9 cellular contexts compared by ENCODE assay signal in genomic region chr17:61065263-61065773, GRCh38.
DNase-seq lines count a peak whose midpoint lies in the region; ATAC-seq and TF ChIP-seq lines count a peak whose summit lies in the region.
"Had no signal": no experiment of that assay in that cellular context is flagged by ENCODE, and none has a peak within 500 bp of the region (broad histone marks: within the 10 kb centered on the region; RNA-seq: fewer than 3 reads in every experiment).

No MANE protein-coding gene starts in this region.

- no peak overlapping the region for H2BK15ac ChIP-seq in H9 (ENCODE audit: low read depth, low read length)

- H3K9me3 Mint-ChIP-seq in progenitor cell of endocrine pancreas (ENCODE audit: low read depth), result peaks cover 4% of the 10 kb centered on the region
- no peaks in the 10 kb centered on the region for H3K9me3 Mint-ChIP-seq in H9

- H3K56ac ChIP-seq in H9 (ENCODE audit: insufficient read length, low read depth, low read length), result no peak overlapping the region

- H3K79me1 ChIP-seq in H9 (ENCODE audit: insufficient read depth, low read depth, low read length, poor library complexity, severe bottlenecking), result no peaks in the 10 kb centered on the region

- H3K9ac ChIP-seq in H9 (ENCODE audit: extremely low read depth, insufficient read length, low read length), result no peak overlapping the region

- H3K27me3 Mint-ChIP-seq in progenitor cell of endocrine pancreas, result no peaks in the 10 kb centered on the region
- no peaks in the 10 kb centered on the region for H3K27me3 Mint-ChIP-seq in H9 (ENCODE audit: low read depth)

- no peak overlapping the region for H2BK20ac ChIP-seq in H9 (ENCODE audit: low read depth, low read length, poor library complexity, severe bottlenecking)

- H3K27me3 ChIP-seq in H9 (ENCODE audit: insufficient read depth, low read length), result no peaks in the 10 kb centered on the region

- no peak overlapping the region for H4K5ac ChIP-seq in H9 (ENCODE audit: insufficient read length, low read depth, low read length)

- H3K18ac ChIP-seq in H9 (ENCODE audit: insufficient read length, low read depth, low read length), result no peak overlapping the region

- no peak overlapping the region for H2BK5ac ChIP-seq in H9 (ENCODE audit: insufficient read length, low read length)

- no peak overlapping the region for H3K27ac ChIP-seq in H9 (ENCODE audit: insufficient read length, low read depth, low read length)

- no peak overlapping the region for H2BK12ac ChIP-seq in H9 (ENCODE audit: insufficient read length, low read depth, low read length)

- H3K14ac ChIP-seq in H9 (ENCODE audit: insufficient read depth, low read length), result no peak overlapping the region

- TF ChIP-seq CTCF in GM10248 (IDR thresholded peaks at IDR 0.05; ENCODE audit: control extremely low read depth, extremely low read depth, low read depth, missing control alignments), result no peak
- TF ChIP-seq CTCF in fibroblast of pulmonary artery (IDR thresholded peaks at IDR 0.05; ENCODE audit: low read length, missing control alignments), result no peak
- TF ChIP-seq CTCF in progenitor cell of endocrine pancreas (IDR thresholded peaks at IDR 0.05; ENCODE audit: unreplicated experiment), result no peak
- no peak for TF ChIP-seq CTCF in H9 (conservative IDR thresholded peaks at IDR 0.05)

- no CpG with 5 or more reads among the region's 2 CpGs for WGBS in H9 (ENCODE audit: extremely low coverage, insufficient read length, low lambda C conversion rate)

- no peak overlapping the region for H2AK5ac ChIP-seq in H9 (ENCODE audit: insufficient read length, low read length)

- H2BK120ac ChIP-seq in H9 (ENCODE audit: low read depth, low read length, poor library complexity, severe bottlenecking), result no peak overlapping the region

- H4K8ac ChIP-seq in H9 (replicated peaks; ENCODE audit: insufficient read length, low read depth, low read length), result no peak overlapping the region

- H3K9me3 ChIP-seq in H9 (ENCODE audit: control insufficient read depth, low read depth, low read length), result no peaks in the 10 kb centered on the region

- no peak overlapping the region for H3K4ac ChIP-seq in H9 (ENCODE audit: low read depth, low read length)

- no peak for ATAC-seq in GM19328 (IDR thresholded peaks at IDR 0.05; ENCODE audit: unreplicated experiment)
- ATAC-seq: stimulated activated naive CD8-positive, alpha-beta T cell treated with anti-CD3 and anti-CD28 coated beads, Interleukin-15, Interleukin-2, amounts not matched to agents 100 U/mL and 50 U/mL, for 24 hours had no signal

- no peak overlapping the region for H4K91ac ChIP-seq in H9 (ENCODE audit: insufficient read length, low read depth, low read length)

- H3K4me1 Mint-ChIP-seq in progenitor cell of endocrine pancreas (ENCODE audit: low read depth) (peaks cover 19% of the 10 kb centered on the region), H9 (peaks cover 8 to 10% of the 10 kb centered on the region in 2 experiments)

- POLR2A ChIA-PET in GM10248 (lab: Yijun Ruan, JAX), result interaction anchor here (0.5 kb wide), 1 partner anchor 1137 kb away, joined by 6 read pairs; no protein-coding TSS in a partner anchor

- H4K20me1 ChIP-seq in H9 (ENCODE audit: control insufficient read depth, insufficient read depth, insufficient read length), result no peaks in the 10 kb centered on the region

- H3K23ac ChIP-seq in H9 (ENCODE audit: insufficient read length, low read depth, low read length), result no peak overlapping the region

- no peak overlapping the region for H2AFZ ChIP-seq in H9 (ENCODE audit: low read length)

- no peak overlapping the region for H3T11ph ChIP-seq in H9 (ENCODE audit: low read length)

- no peaks in the 10 kb centered on the region for H3K4me1 ChIP-seq in H9 (ENCODE audit: insufficient read depth, low read length)

- no peaks in the 10 kb centered on the region for H3K79me2 ChIP-seq in H9 (ENCODE audit: insufficient read depth, low read length)

- DNase-seq in GM10248 (ENCODE audit: extremely low spot score), result peak; percentile 11
- DNase-seq in NCI-H460 (ENCODE audit: extremely low read depth, low read depth), result peak; percentile 6
- DNase-seq in fibroblast of pulmonary artery (ENCODE audit: low read depth), result peak; percentile 47
- DNase-seq in progenitor cell of endocrine pancreas (ENCODE audit: low spot score, unreplicated experiment), result no peak
- no peak for DNase-seq in stimulated activated CD4-positive, alpha-beta T cell treated with anti-CD3 and anti-CD28 coated beads, Interleukin-12 subunit alpha, Interleukin-12 subunit beta, amount 100 ng/mL, for 4 hours
- DNase-seq in H9, result no peak
- DNase-seq: NCI-H1694; stimulated activated naive CD8-positive, alpha-beta T cell treated with anti-CD3 and anti-CD28 coated beads, Interleukin-15, Interleukin-2, amounts not matched to agents 100 U/mL and 50 U/mL, for 24 hours had no signal

- H3K4me2 ChIP-seq in H9 (ENCODE audit: insufficient read depth, insufficient read length, low read length), result no peak overlapping the region

- H3K36me3 Mint-ChIP-seq in progenitor cell of endocrine pancreas (ENCODE audit: insufficient read depth), result peaks cover 2% of the 10 kb centered on the region
- no peaks in the 10 kb centered on the region for H3K36me3 Mint-ChIP-seq in H9 (ENCODE audit: insufficient read depth in 1 of 3, low read depth in 3 of 3)

- no peaks in the 10 kb centered on the region for H3K23me2 ChIP-seq in H9 (ENCODE audit: insufficient read length, low read depth, low read length, poor library complexity, severe bottlenecking)

- CTCF ChIA-PET in GM10248 (lab: Yijun Ruan, JAX), result interaction anchor here (1.2 kb wide), 1 partner anchor 8 kb away, joined by 3 read pairs; no protein-coding TSS in a partner anchor

- H3K4me3 Mint-ChIP-seq in progenitor cell of endocrine pancreas (ENCODE audit: low read depth) (peak overlapping the region; percentile 16), H9 (no peak overlapping the region)

- H3K27ac Mint-ChIP-seq in progenitor cell of endocrine pancreas (peak overlapping the region; percentile 93), H9 (peak overlapping the region in 1 of 3 experiments; percentile 43; a peak in 1 of 7 replicates)

- no peak overlapping the region for H3K4me3 ChIP-seq in fibroblast of pulmonary artery (replicated peaks; ENCODE audit: low read depth, low read length)

Comparison
In these comparisons a context has a peak if more than half of its experiments do, and no peak if none do; other contexts are left out.
1. DNase-seq: peak in GM10248 (single experiment), NCI-H460 (single experiment) and fibroblast of pulmonary artery (single experiment); none in progenitor cell of endocrine pancreas (single experiment), stimulated activated CD4-positive, alpha-beta T cell treated with anti-CD3 and anti-CD28 coated beads, Interleukin-12 subunit alpha, Interleukin-12 subunit beta, amount 100 ng/mL, for 4 hours (single experiment) and H9 (single experiment).